Comparison of ENCODE assay signal across 20 cellular contexts in genomic region chr1:200073286-200073637, GRCh38. TPM values are rescaled to one million over a fixed set of nuclear protein-coding genes. Genes with fewer than 3 reads are reported as not detected.
DNase-seq lines count a peak whose midpoint lies in the region; ATAC-seq and TF ChIP-seq lines count a peak whose summit lies in the region.
"Had no signal": no experiment of that assay in that cellular context is flagged by ENCODE, and none has a peak within 500 bp of the region (broad histone marks: within the 10 kb centered on the region; RNA-seq: fewer than 3 reads in every experiment).

No MANE protein-coding gene starts in this region.

- ATAC-seq in GM19043 (IDR thresholded peaks at IDR 0.05; ENCODE audit: low read depth, unreplicated experiment) (peak; percentile 30), HG02571 (IDR thresholded peaks at IDR 0.05; ENCODE audit: unreplicated experiment) (peak; percentile 26), HG03159 (IDR thresholded peaks at IDR 0.05; ENCODE audit: unreplicated experiment) (peak; percentile 30), body of pancreas (no peak), PC-3 (no peak), mucosa of descending colon (no peak)
- ATAC-seq: left lung had no signal

- no peak overlapping the region for H3K9ac ChIP-seq in PC-3 (ENCODE audit: low read length)

- H3K36me3 ChIP-seq in body of pancreas (replicated peaks in 1 of 2; ENCODE audit: insufficient read depth in 1 of 2, low read depth in 2 of 2) (no peaks in the 10 kb centered on the region), PC-3 (ENCODE audit: low read depth, low read length) (no peaks in the 10 kb centered on the region), mucosa of descending colon (ENCODE audit: low read depth) (no peaks in the 10 kb centered on the region)
- H3K36me3 ChIP-seq: left lung, thoracic aorta had no signal

- CTCF ChIA-PET in PC-3 (lab: Charles Lee), result no interaction called here

- H3K9me3 Mint-ChIP-seq in mesothelial cell of epicardium, result no peaks in the 10 kb centered on the region
- H3K9me3 Mint-ChIP-seq: activated CD4-positive, alpha-beta T cell treated with anti-CD3 and anti-CD28 coated beads, Interleukin-2, amount 10 ng/mL, durations not matched to agents 24 days and 14 days had no signal

- no peak overlapping the region for H3K4me3 Mint-ChIP-seq in mesothelial cell of epicardium
- H3K4me3 Mint-ChIP-seq: activated CD4-positive, alpha-beta T cell treated with anti-CD3 and anti-CD28 coated beads, Interleukin-2, amount 10 ng/mL, durations not matched to agents 24 days and 14 days had no signal

- H3K4me3 ChIP-seq in body of pancreas (no peak overlapping the region), PC-3 (ENCODE audit: low read length) (no peak overlapping the region), mucosa of descending colon (no peak overlapping the region)
- H3K4me3 ChIP-seq: left lung, thoracic aorta had no signal

- no TSS peak for BruUV-seq in PC-3 (replicated peaks; lab: Mats Ljungman, UMichigan)

- H3K27ac ChIP-seq in body of pancreas (peak overlapping the region in 3 of 4 donors; percentile 13 to 32 (median 27)), PC-3 (ENCODE audit: low read length) (no peak overlapping the region)
- H3K27ac ChIP-seq: left lung, thoracic aorta had no signal

- no peaks in the 10 kb centered on the region for H3K9me2 ChIP-seq in PC-3 (replicated peaks; ENCODE audit: low read length)

- POLR2A ChIA-PET in PC-3 (lab: Charles Lee; ENCODE audit: unreplicated experiment), result no interaction called here

- H3K79me2 ChIP-seq in PC-3 (ENCODE audit: low read length), result no peaks in the 10 kb centered on the region

- intact Hi-C loops in body of pancreas (cut with DNase I) (no loop called here), PC-3 (cut with micrococcal nuclease) (loop anchor here (5.0 to 10.0 kb wide), 2 partner anchors 216 to 378 kb away; no protein-coding TSS in a partner anchor), mucosa of descending colon (cut with DNase I, micrococcal nuclease) (no loop called here)

- no peaks in the 10 kb centered on the region for H3K36me3 Mint-ChIP-seq in mesothelial cell of epicardium

- peaks cover 3% of the 10 kb centered on the region for H3K4me1 Mint-ChIP-seq in mesothelial cell of epicardium
- H3K4me1 Mint-ChIP-seq: activated CD4-positive, alpha-beta T cell treated with anti-CD3 and anti-CD28 coated beads, Interleukin-2, amount 10 ng/mL, durations not matched to agents 24 days and 14 days had no signal

- peaks cover 51% of the 10 kb centered on the region for H3K27me3 Mint-ChIP-seq in mesothelial cell of epicardium (ENCODE audit: low read depth)

- TF ChIP-seq CTCF in body of pancreas (IDR thresholded peaks at IDR 0.05) (no peak), PC-3 (conservative IDR thresholded peaks at IDR 0.05; ENCODE audit: low read depth, low read length) (no peak), mucosa of descending colon (IDR thresholded peaks at IDR 0.05) (no peak), mesothelial cell of epicardium (IDR thresholded peaks at IDR 0.05; ENCODE audit: unreplicated experiment) (no peak)

- H3K27ac Mint-ChIP-seq in mesothelial cell of epicardium, result no peak overlapping the region
- H3K27ac Mint-ChIP-seq: activated CD4-positive, alpha-beta T cell treated with anti-CD3 and anti-CD28 coated beads, Interleukin-2, amount 10 ng/mL, durations not matched to agents 24 days and 14 days had no signal

- no peak overlapping the region for H3K4me2 ChIP-seq in PC-3 (ENCODE audit: low read length)

- DNase-seq in body of pancreas (no peak), PC-3 (no peak), mucosa of descending colon (no peak), mesothelial cell of epicardium (ENCODE audit: low spot score in 2 of 2, unreplicated experiment in 2 of 2) (no peak), NCI-H226 (no peak)
- DNase-seq: activated CD4-positive, alpha-beta T cell treated with anti-CD3 and anti-CD28 coated beads, Interleukin-2, amount 10 ng/mL, durations not matched to agents 24 days and 14 days; activated CD8-positive, alpha-beta memory T cell treated with anti-CD3 and anti-CD28 coated beads, Interleukin-2, amount 50 U/mL, for 48 hours; Caco-2; cerebellar nuclear complex; effector CD8-positive, alpha-beta T cell; EL; glutamatergic neuron; left lung; NCI-H1930; NCI-H446 treated with DMSO at 0.1 percent for 48 hours; stimulated activated CD4-positive, alpha-beta T cell treated with anti-CD3 and anti-CD28 coated beads, Interleukin-12 subunit alpha, Interleukin-12 subunit beta, amount 100 ng/mL, for 4 hours had no signal

- no peak for TF ChIP-seq POLR2A in body of pancreas (IDR thresholded peaks at IDR 0.05)

- no peak overlapping the region for H2AFZ ChIP-seq in PC-3 (ENCODE audit: low read length)

- H4K20me1 ChIP-seq in PC-3 (ENCODE audit: low read length), result no peaks in the 10 kb centered on the region

- H3K4me1 ChIP-seq in body of pancreas (peaks cover 88% of the 10 kb centered on the region), PC-3 (ENCODE audit: insufficient read depth, low read length) (peaks cover 14% of the 10 kb centered on the region), mucosa of descending colon (ENCODE audit: low read depth) (no peaks in the 10 kb centered on the region)

- H3K27me3 ChIP-seq in body of pancreas (no peaks in the 10 kb centered on the region), PC-3 (ENCODE audit: low read length) (peaks cover 36% of the 10 kb centered on the region)

- no peaks in the 10 kb centered on the region for H3K9me3 ChIP-seq in body of pancreas
- H3K9me3 ChIP-seq in PC-3 (ENCODE audit: low read length), result no peaks in the 10 kb centered on the region
- H3K9me3 ChIP-seq in mucosa of descending colon, result no peaks in the 10 kb centered on the region
- H3K9me3 ChIP-seq: Caco-2, left lung, thoracic aorta had no signal

- 83 to 86% methylated on average over 1 of the region's 1 CpG for WGBS in body of pancreas, 2 donors

- no peaks in the 10 kb centered on the region for H3F3A ChIP-seq in PC-3 (ENCODE audit: low read length, unreplicated experiment)

RNA-seq across cellular contexts. Expression of gene NR5A2, which starts 45.8 kb away (rescaled TPM):
- total RNA-seq in body of pancreas (100 to 1,000 TPM in 1 of 2 donors, 10 to 100 TPM in 1; 98.3 to 202 TPM), PC-3 (2014; rRNA removed) (0.36 and 0.40 TPM in 2 replicates), mucosa of descending colon (10 to 100 TPM; 32.7 to 75.3 (median 47.9) TPM), mesothelial cell of epicardium (0.25 to 1.2 TPM (median 0.38 TPM) in 3 replicates)
- total RNA-seq: activated CD4-positive, alpha-beta T cell treated with anti-CD3 and anti-CD28 coated beads, Interleukin-2, amount 10 ng/mL, durations not matched to agents 24 days and 14 days had no signal

Comparison
In these comparisons a context has a peak if more than half of its experiments do, and no peak if none do; other contexts are left out.
1. ATAC-seq: peak in GM19043 (single experiment), HG02571 (single experiment) and HG03159 (single experiment); none in body of pancreas (single experiment), PC-3 (single experiment) and mucosa of descending colon (single experiment).
2. RNA of gene NR5A2, which starts 45.8 kb away (total RNA-seq): 98.3 to 202 TPM in body of pancreas and 32.7 to 75.3 TPM in mucosa of descending colon; 0.25 to 1.2 TPM in mesothelial cell of epicardium and 0.36 to 0.40 TPM in PC-3; every median in the first group is over 10 times any median in the second.